In genomic region chr1:199758626-199759255, GRCh38 we compare ENCODE assay signal across 16 cellular contexts.
DNase-seq lines count a peak whose midpoint lies in the region; TF ChIP-seq lines count a peak whose summit lies in the region.
"Had no signal": no experiment of that assay in that cellular context is flagged by ENCODE, and none has a peak within 500 bp of the region (broad histone marks: within the 10 kb centered on the region; RNA-seq: fewer than 3 reads in every experiment).

No MANE protein-coding gene starts in this region.

- peak overlapping the region; percentile 60 for H3K27ac ChIP-seq in ACC112 (ENCODE audit: low read depth, low read length)
- H3K27ac ChIP-seq in mammary epithelial cell (ENCODE audit: insufficient read depth, low read depth, low read length): peak overlapping the region; percentile 92
- no peak overlapping the region for H3K27ac ChIP-seq in coronary artery

- peak overlapping the region; percentile 72 for H2AFZ ChIP-seq in ACC112 (ENCODE audit: low read length, unreplicated experiment)
- peak overlapping the region; percentile 94 for H2AFZ ChIP-seq in mammary epithelial cell (ENCODE audit: low read depth, low read length)

- in situ Hi-C loops in mammary epithelial cell (cut with MboI; ENCODE audit: low sequenced_read_pairs in 2 of 2): no loop called here

- dilution Hi-C loops in mammary epithelial cell (cut with HindIII; ENCODE audit: low sequenced_read_pairs): no loop called here

- intact Hi-C loops in mammary epithelial cell (cut with micrococcal nuclease): loop anchor here (1.0 to 2.0 kb wide), 4 partner anchors 16 to 101 kb away; no protein-coding TSS in a partner anchor

- H3K36me3 Mint-ChIP-seq in HFFc6 (ENCODE audit: low read depth): peaks cover 2% of the 10 kb centered on the region; the same call in 1 of the 2 replicates
- H3K36me3 Mint-ChIP-seq: CD4-positive, CD25-positive, alpha-beta regulatory T cell had no signal

- H3K4me3 ChIP-seq in ACC112 (ENCODE audit: low read depth, low read length) (peak overlapping the region; percentile 34; the same call in 1 of the 2 replicates), mammary epithelial cell (replicated peaks in 1 of 3; ENCODE audit: insufficient read depth in 1 of 3, low read depth in 2 of 3, low read length in 3 of 3) (peak overlapping the region in 2 of 3 experiments; percentile 8 to 36), coronary artery (no peak overlapping the region)
- H3K4me3 ChIP-seq: MG63 had no signal

- no peak for DNase-seq in HFFc6
- DNase-seq in mammary epithelial cell: peak; percentile 55
- peak; percentile 63 for DNase-seq in iris pigment epithelial cell (ENCODE audit: low read depth)
- DNase-seq in GM20000 (ENCODE audit: low spot score): no peak
- DNase-seq in Ammon's horn (ENCODE audit: low spot score): no peak
- DNase-seq in coronary artery (ENCODE audit: low spot score): no peak
- DNase-seq in OCI-M2 (lab: John Stamatoyannopoulos, UW; ENCODE audit: unreplicated experiment): no peak
- DNase-seq: CD4-positive, CD25-positive, alpha-beta regulatory T cell; NCI-H1092 treated with DMSO at 0.1 percent for 48 hours; NCI-H2081 treated with DMSO at 0.1 percent for 48 hours; NCI-H510A; NCI-H774; Right ventricle myocardium superior had no signal

- TSS peak; percentile 93 for BruUV-seq in mammary epithelial cell (replicated peaks; lab: Mats Ljungman, UMichigan)

- CTCF ChIA-PET in mammary epithelial cell (lab: Charles Lee; ENCODE audit: low non-redundant PET): no interaction called here

- peak overlapping the region; percentile 35 for H3K9ac ChIP-seq in mammary epithelial cell (ENCODE audit: insufficient read depth, low read length)

- H3K27me3 ChIP-seq in ACC112 (ENCODE audit: insufficient read depth, low read length): no peaks in the 10 kb centered on the region
- no peaks in the 10 kb centered on the region for H3K27me3 ChIP-seq in mammary epithelial cell (ENCODE audit: insufficient read depth, low read length)
- H3K27me3 ChIP-seq: MG63 had no signal

- H3K79me2 ChIP-seq in ACC112 (ENCODE audit: control insufficient read depth, insufficient read depth, low read length, unreplicated experiment) (no peaks in the 10 kb centered on the region), mammary epithelial cell (ENCODE audit: insufficient read depth, low read length) (no peaks in the 10 kb centered on the region)

- H3K4me2 ChIP-seq in mammary epithelial cell (ENCODE audit: insufficient read depth, low read depth, low read length): peak overlapping the region; percentile 81

- no peaks in the 10 kb centered on the region for H3K36me3 ChIP-seq in ACC112 (ENCODE audit: insufficient read depth, low read length)
- no peaks in the 10 kb centered on the region for H3K36me3 ChIP-seq in mammary epithelial cell (ENCODE audit: insufficient read depth, low read length)
- H3K36me3 ChIP-seq: MG63 had no signal

- H3K4me3 Mint-ChIP-seq in HFFc6: peak overlapping the region; percentile 31
- H3K4me3 Mint-ChIP-seq: B cell; CD4-positive, CD25-positive, alpha-beta regulatory T cell had no signal

- TF ChIP-seq CTCF in HFFc6 (IDR thresholded peaks at IDR 0.05): no peak
- TF ChIP-seq CTCF in mammary epithelial cell (conservative IDR thresholded peaks at IDR 0.05 in 1 of 2, IDR thresholded peaks at IDR 0.05 in 1 of 2; ENCODE audit: extremely low read depth in 1 of 2, insufficient read depth in 1 of 2, low read depth in 1 of 2, low read length in 2 of 2): no peak
- TF ChIP-seq CTCF in GM20000 (IDR thresholded peaks at IDR 0.05; ENCODE audit: extremely low read depth, missing control alignments): no peak
- no peak for TF ChIP-seq CTCF in coronary artery (IDR thresholded peaks at IDR 0.05)

- H3K4me1 Mint-ChIP-seq in HFFc6 (ENCODE audit: low read depth): peaks cover 16% of the 10 kb centered on the region
- H3K4me1 Mint-ChIP-seq: B cell; CD4-positive, CD25-positive, alpha-beta regulatory T cell had no signal

- H3K27me3 Mint-ChIP-seq in HFFc6 (ENCODE audit: insufficient read depth): no peaks in the 10 kb centered on the region

- 21% methylated on average over 3 of the region's 3 CpGs for WGBS in mammary epithelial cell (ENCODE audit: low coverage, missing lambda C conversion rate)

- H3K4me1 ChIP-seq in ACC112 (ENCODE audit: control insufficient read depth, insufficient read depth, low read length, unreplicated experiment) (peaks cover 15% of the 10 kb centered on the region), mammary epithelial cell (ENCODE audit: insufficient read depth, low read length) (peaks cover 25% of the 10 kb centered on the region)

- H4K20me1 ChIP-seq in mammary epithelial cell (ENCODE audit: insufficient read depth, low read length): no peaks in the 10 kb centered on the region

- H3K9me3 Mint-ChIP-seq in HFFc6: peaks cover 1% of the 10 kb centered on the region

- no peaks in the 10 kb centered on the region for H3K9me3 ChIP-seq in mammary epithelial cell (replicated peaks; ENCODE audit: insufficient read depth, low read length)

- H3K27ac Mint-ChIP-seq in HFFc6: peak overlapping the region; percentile 4
- H3K27ac Mint-ChIP-seq: B cell; CD4-positive, CD25-positive, alpha-beta regulatory T cell had no signal

Comparison
In these comparisons a context has a peak if more than half of its experiments do, and no peak if none do; other contexts are left out.
1. H3K27ac ChIP-seq: peak in ACC112 (single experiment) and mammary epithelial cell (single experiment); none in coronary artery (0 of 2).
2. DNase-seq: peak in mammary epithelial cell (single experiment) and iris pigment epithelial cell (single experiment); none in HFFc6 (single experiment), GM20000 (single experiment), Ammon's horn (single experiment), coronary artery (single experiment) and OCI-M2 (single experiment).